In genomic region chr7:127786184-127786583, GRCh38 we compare ENCODE assay signal across 11 cellular contexts.
"Had no signal": no experiment of that assay in that cellular context is flagged by ENCODE, and none has a peak within 500 bp of the region (broad histone marks: within the 10 kb centered on the region; RNA-seq: fewer than 3 reads in every experiment).

No MANE protein-coding gene starts in this region.

- H3K4me3 ChIP-seq: adrenal gland, dorsolateral prefrontal cortex, esophagus muscularis mucosa, hepatocyte, ovary, stomach, thoracic aorta had no signal

- H2AFZ ChIP-seq: hepatocyte had no signal

- H3K27me3 ChIP-seq: adrenal gland, dorsolateral prefrontal cortex, esophagus muscularis mucosa, hepatocyte, ovary, stomach had no signal

- H3K27ac ChIP-seq: adrenal gland, dorsolateral prefrontal cortex, esophagus muscularis mucosa, hepatocyte, ovary, stomach, thoracic aorta, WERI-Rb-1 had no signal

- ATAC-seq: activated CD4-positive, alpha-beta T cell treated with anti-CD3 and anti-CD28 coated beads for 36 hours had no signal

- H3K9me3 ChIP-seq: adrenal gland, esophagus muscularis mucosa, ovary, stomach, thoracic aorta had no signal

- H3K4me2 ChIP-seq: hepatocyte had no signal

- DNase-seq: activated CD4-positive, alpha-beta T cell treated with anti-CD3 and anti-CD28 coated beads for 36 hours; activated CD8-positive, alpha-beta memory T cell treated with anti-CD3 and anti-CD28 coated beads for 24 hours; activated naive CD4-positive, alpha-beta T cell treated with anti-CD3 and anti-CD28 coated beads, Interleukin-2, amount 10 ng/mL, durations not matched to agents 7 days and 5 days; adrenal gland; dorsolateral prefrontal cortex; ovary; stomach; WERI-Rb-1 had no signal

- H3K36me3 ChIP-seq: adrenal gland, esophagus muscularis mucosa, ovary, stomach, thoracic aorta, WERI-Rb-1 had no signal
